In genomic region chr20:3923818-3924217, GRCh38 we compare ENCODE assay signal across 1 cellular context.
TF ChIP-seq lines count a peak whose summit lies in the region.

No MANE protein-coding gene starts in this region.

TF ChIP-seq in IMR-90, 13 proteins besides CTCF, POLR2A, EP300 and RAD21:
- TF ChIP-seq CEBPB (IDR thresholded peaks at IDR 0.05; ENCODE audit: low read depth, low read length) (peak; percentile 81), RCOR1 (IDR thresholded peaks at IDR 0.05; ENCODE audit: insufficient replicate concordance, low read length) (no peak)
